10 cellular contexts compared by ENCODE assay signal in the genomic region with DNA sequence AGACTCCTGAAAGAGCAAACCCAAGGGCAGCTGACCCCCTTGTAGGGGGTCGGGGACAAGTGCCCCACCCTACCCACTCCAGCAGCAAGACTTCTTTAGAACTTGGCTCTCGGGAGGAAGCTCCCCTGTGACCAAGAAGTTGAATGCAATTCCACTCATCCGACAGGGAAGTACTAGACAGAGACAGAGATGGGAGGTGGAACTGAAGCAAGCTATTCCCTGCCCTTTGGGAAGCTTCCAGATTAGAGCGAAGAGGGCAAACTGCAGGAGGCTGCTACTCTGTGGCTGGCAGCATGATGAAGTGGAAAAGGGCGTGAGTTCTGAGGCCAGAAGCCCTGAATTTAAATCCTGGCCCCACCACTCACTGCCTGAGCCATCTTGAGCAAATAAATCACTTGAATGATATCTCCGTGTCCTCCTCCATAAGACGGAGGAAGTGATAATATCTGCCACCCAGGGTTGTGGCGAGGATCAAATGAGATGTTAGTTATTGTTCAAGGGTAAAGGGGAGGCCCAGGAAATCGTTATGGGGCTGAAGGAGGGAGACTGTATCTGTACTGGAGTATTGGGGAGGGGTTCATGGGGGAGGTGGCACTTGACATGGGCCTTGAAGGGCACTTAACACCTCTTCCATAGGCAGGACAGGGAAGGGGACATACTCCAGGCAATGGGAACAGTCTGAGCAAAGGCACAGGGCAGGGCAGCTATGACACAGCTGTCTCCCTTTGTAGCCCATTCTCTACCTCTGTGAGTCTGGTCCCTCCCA. TPM values are rescaled to one million over a fixed set of nuclear protein-coding genes. Genes with fewer than 3 reads are reported as not detected.
DNase-seq lines count a peak whose midpoint lies in the region; ATAC-seq and TF ChIP-seq lines count a peak whose summit lies in the region.
"Had no signal": no experiment of that assay in that cellular context is flagged by ENCODE, and none has a peak within 500 bp of the region (broad histone marks: within the 10 kb centered on the region; RNA-seq: fewer than 3 reads in every experiment).

No MANE protein-coding gene starts in this region.

- CTCF ChIA-PET in activated CD8-positive, alpha-beta memory T cell treated with anti-CD3 and anti-CD28 coated beads, Interleukin-2, amount 10 ng/mL, durations not matched to agents 7 days and 5 days (lab: Charles Lee): interaction anchor here (1.3 to 3.2 kb wide), 10 partner anchors 8 to 92 kb away, joined by 3 to 26 read pairs (median 4); no protein-coding TSS in a partner anchor

- H3K36me3 Mint-ChIP-seq in activated CD8-positive, alpha-beta memory T cell treated with anti-CD3 and anti-CD28 coated beads, Interleukin-2, amount 10 ng/mL, durations not matched to agents 7 days and 5 days: no peaks in the 10 kb centered on the region
- H3K36me3 Mint-ChIP-seq in effector memory CD8-positive, alpha-beta T cell (ENCODE audit: insufficient read depth): no peaks in the 10 kb centered on the region
- peaks cover 4% of the 10 kb centered on the region for H3K36me3 Mint-ChIP-seq in type B pancreatic cell

- no peaks in the 10 kb centered on the region for H3K79me2 ChIP-seq in Karpas-422 (ENCODE audit: low read length)

- H3K36me3 ChIP-seq in Karpas-422 (ENCODE audit: insufficient read depth, low read length): no peaks in the 10 kb centered on the region
- H3K36me3 ChIP-seq: adrenal gland, gastroesophageal sphincter had no signal

- intact Hi-C loops in posterior vena cava (cut with DNase I): no loop called here

- H3K27ac Mint-ChIP-seq in activated CD8-positive, alpha-beta memory T cell treated with anti-CD3 and anti-CD28 coated beads, Interleukin-2, amount 10 ng/mL, durations not matched to agents 7 days and 5 days: no peak overlapping the region
- peak overlapping the region in 1 of 2 donors; percentile 53 for H3K27ac Mint-ChIP-seq in effector memory CD8-positive, alpha-beta T cell
- H3K27ac Mint-ChIP-seq in type B pancreatic cell: peak overlapping the region; percentile 2

- H3K9ac ChIP-seq in Karpas-422 (ENCODE audit: low read length): no peak overlapping the region

- no peak for TF ChIP-seq CTCF in type B pancreatic cell (conservative IDR thresholded peaks at IDR 0.05)

- H3K27ac ChIP-seq in Karpas-422 (ENCODE audit: low read length): no peak overlapping the region
- H3K27ac ChIP-seq: adrenal gland, gastroesophageal sphincter had no signal

- H4K20me1 ChIP-seq in Karpas-422 (ENCODE audit: insufficient read depth, low read depth, low read length): no peaks in the 10 kb centered on the region

- peaks cover 23% of the 10 kb centered on the region for H3K4me1 Mint-ChIP-seq in activated CD8-positive, alpha-beta memory T cell treated with anti-CD3 and anti-CD28 coated beads, Interleukin-2, amount 10 ng/mL, durations not matched to agents 7 days and 5 days
- peaks cover 13 to 25% of the 10 kb centered on the region in 2 donors for H3K4me1 Mint-ChIP-seq in effector memory CD8-positive, alpha-beta T cell (ENCODE audit: low read depth in 2 of 2)
- peaks cover 40% of the 10 kb centered on the region for H3K4me1 Mint-ChIP-seq in type B pancreatic cell (ENCODE audit: unreplicated experiment)

- no peaks in the 10 kb centered on the region for H3K27me3 ChIP-seq in Karpas-422 (ENCODE audit: low read length)

- peaks cover 66% of the 10 kb centered on the region for H3K27me3 Mint-ChIP-seq in activated CD8-positive, alpha-beta memory T cell treated with anti-CD3 and anti-CD28 coated beads, Interleukin-2, amount 10 ng/mL, durations not matched to agents 7 days and 5 days
- H3K27me3 Mint-ChIP-seq in effector memory CD8-positive, alpha-beta T cell: peaks cover 59 to 96% of the 10 kb centered on the region in 2 donors
- peaks cover 66% of the 10 kb centered on the region for H3K27me3 Mint-ChIP-seq in type B pancreatic cell

- H3K4me3 ChIP-seq in Karpas-422 (ENCODE audit: low read length): no peak overlapping the region
- H3K4me3 ChIP-seq: adrenal gland, gastroesophageal sphincter had no signal

- H2AFZ ChIP-seq in Karpas-422 (ENCODE audit: low read length): no peak overlapping the region

- DNase-seq in activated gamma-delta T cell treated with Interleukin-2 at 50 U/mL for 16 hours (peak; percentile 31), activated gamma-delta T cell (lab: John Stamatoyannopoulos, UW) (no peak), type B pancreatic cell (ENCODE audit: extremely low spot score, unreplicated experiment) (no peak), Karpas-422 (no peak), posterior vena cava (ENCODE audit: low spot score) (no peak)
- peak; percentile 55 for DNase-seq in activated CD8-positive, alpha-beta memory T cell treated with anti-CD3 and anti-CD28 coated beads, Interleukin-2, amount 10 ng/mL, durations not matched to agents 7 days and 5 days
- peak in 1 of 3 experiments; percentile 11 for DNase-seq in effector memory CD8-positive, alpha-beta T cell
- DNase-seq: adrenal gland had no signal

- no peaks in the 10 kb centered on the region for H3K9me3 Mint-ChIP-seq in activated CD8-positive, alpha-beta memory T cell treated with anti-CD3 and anti-CD28 coated beads, Interleukin-2, amount 10 ng/mL, durations not matched to agents 7 days and 5 days (ENCODE audit: low read depth)
- no peaks in the 10 kb centered on the region for H3K9me3 Mint-ChIP-seq in effector memory CD8-positive, alpha-beta T cell
- H3K9me3 Mint-ChIP-seq in type B pancreatic cell: no peaks in the 10 kb centered on the region

- H3K4me2 ChIP-seq in Karpas-422 (ENCODE audit: low read depth, low read length, poor library complexity, severe bottlenecking): no peak overlapping the region

- no peak overlapping the region for H3K4me3 Mint-ChIP-seq in activated CD8-positive, alpha-beta memory T cell treated with anti-CD3 and anti-CD28 coated beads, Interleukin-2, amount 10 ng/mL, durations not matched to agents 7 days and 5 days
- peak overlapping the region; percentile 63 to 68 for H3K4me3 Mint-ChIP-seq in effector memory CD8-positive, alpha-beta T cell
- H3K4me3 Mint-ChIP-seq in type B pancreatic cell: peak overlapping the region; percentile 77

- H3K9me3 ChIP-seq in Karpas-422 (ENCODE audit: low read length): no peaks in the 10 kb centered on the region
- H3K9me3 ChIP-seq: adrenal gland, gastroesophageal sphincter had no signal

- ATAC-seq in activated CD8-positive, alpha-beta memory T cell treated with anti-CD3 and anti-CD28 coated beads, Interleukin-2, amount 10 ng/mL, durations not matched to agents 7 days and 5 days: peak; percentile 37
- ATAC-seq in effector memory CD8-positive, alpha-beta T cell (replicated peaks): peak; percentile 60
- no peak for ATAC-seq in GM18498 (IDR thresholded peaks at IDR 0.05; ENCODE audit: unreplicated experiment)

- no peaks in the 10 kb centered on the region for H3K9me2 ChIP-seq in Karpas-422 (replicated peaks; ENCODE audit: insufficient read depth, low read length)

- H3K4me1 ChIP-seq in Karpas-422 (ENCODE audit: low read length): peaks cover 32% of the 10 kb centered on the region

RNA-seq across cellular contexts. Expression of gene DGKZ, which starts 16.2 kb away (rescaled TPM):
- 100 to 1,000 TPM in 1 of 2 experiments, 10 to 100 TPM in 1; 96.9 to 132 TPM for total RNA-seq in activated CD8-positive, alpha-beta memory T cell treated with anti-CD3 and anti-CD28 coated beads, Interleukin-2, amount 10 ng/mL, durations not matched to agents 7 days and 5 days
- total RNA-seq in type B pancreatic cell (ENCODE audit: low replicate concordance) (50.0 and 57.6 TPM in 2 replicates), posterior vena cava (10 to 100 TPM; 38.5 to 41.2 TPM)
- total RNA-seq in Karpas-422 (2014; rRNA removed; shearing (Covaris generic); ENCODE audit: low replicate concordance): 59.4 and 106 TPM in 2 replicates

RNA-seq across cellular contexts. Expression of gene MDK, which starts 50.4 kb away (rescaled TPM):
- total RNA-seq in activated CD8-positive, alpha-beta memory T cell treated with anti-CD3 and anti-CD28 coated beads, Interleukin-2, amount 10 ng/mL, durations not matched to agents 7 days and 5 days: 1 to 10 TPM; 1.6 to 5.0 TPM
- 949 and 981 TPM in 2 replicates for total RNA-seq in type B pancreatic cell (ENCODE audit: low replicate concordance)
- 6.9 and 21.9 TPM in 2 replicates for total RNA-seq in Karpas-422 (2014; rRNA removed; shearing (Covaris generic); ENCODE audit: low replicate concordance)
- total RNA-seq in posterior vena cava: 10 to 100 TPM; 16.6 to 28.9 TPM

RNA-seq across cellular contexts. Expression of gene CREB3L1, which starts 53.6 kb away (rescaled TPM):
- total RNA-seq in activated CD8-positive, alpha-beta memory T cell treated with anti-CD3 and anti-CD28 coated beads, Interleukin-2, amount 10 ng/mL, durations not matched to agents 7 days and 5 days: not detected
- 9.8 and 20.8 TPM in 2 replicates for total RNA-seq in type B pancreatic cell (ENCODE audit: low replicate concordance)
- total RNA-seq in Karpas-422 (2014; rRNA removed; shearing (Covaris generic); ENCODE audit: low replicate concordance): not detected in 2 replicates
- 10 to 100 TPM; 14.3 to 25.8 TPM for total RNA-seq in posterior vena cava

Comparison
In these comparisons a context has a peak if more than half of its experiments do, and no peak if none do; other contexts are left out.
1. DNase-seq: peak in activated gamma-delta T cell treated with Interleukin-2 at 50 U/mL for 16 hours (single experiment) and activated CD8-positive, alpha-beta memory T cell treated with anti-CD3 and anti-CD28 coated beads, Interleukin-2, amount 10 ng/mL, durations not matched to agents 7 days and 5 days (single experiment); none in activated gamma-delta T cell (single experiment), type B pancreatic cell (single experiment), Karpas-422 (single experiment) and posterior vena cava (single experiment).
2. RNA of gene MDK, which starts 50.4 kb away (total RNA-seq): 949 to 981 TPM in type B pancreatic cell; 16.6 to 28.9 TPM in posterior vena cava, 6.9 to 21.9 TPM in Karpas-422 and 1.6 to 5.0 TPM in activated CD8-positive, alpha-beta memory T cell treated with anti-CD3 and anti-CD28 coated beads, Interleukin-2, amount 10 ng/mL, durations not matched to agents 7 days and 5 days; every median in the first group is over 10 times any median in the second.
3. RNA of gene CREB3L1, which starts 53.6 kb away (total RNA-seq): 14.3 to 25.8 TPM in posterior vena cava and 9.8 to 20.8 TPM in type B pancreatic cell; not detected in activated CD8-positive, alpha-beta memory T cell treated with anti-CD3 and anti-CD28 coated beads, Interleukin-2, amount 10 ng/mL, durations not matched to agents 7 days and 5 days and not detected in Karpas-422; every median in the first group is over 10 times any median in the second.